ENCODE assay signal across 22 cellular contexts in the genomic region with DNA sequence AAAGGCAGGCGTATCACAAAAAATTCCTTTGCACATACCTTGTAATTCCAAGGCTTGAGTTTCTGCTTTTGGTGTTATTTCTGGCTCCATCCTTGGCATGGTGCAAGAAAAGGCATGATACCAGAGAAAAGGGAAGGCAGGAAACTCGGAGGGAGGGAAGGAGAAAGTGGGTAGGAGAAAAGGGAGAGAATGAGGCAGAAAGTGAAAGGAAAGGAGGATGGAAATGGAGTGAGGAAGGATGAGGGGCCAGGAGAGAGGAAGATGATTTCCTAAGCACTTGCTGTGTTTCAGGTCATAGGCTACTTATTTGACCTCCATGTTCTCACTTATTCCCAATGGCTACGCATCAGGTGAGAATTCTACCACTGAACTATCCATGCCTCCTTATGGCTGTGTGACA.
"Had no signal": no experiment of that assay in that cellular context is flagged by ENCODE, and none has a peak within 500 bp of the region (broad histone marks: within the 10 kb centered on the region; RNA-seq: fewer than 3 reads in every experiment).

No MANE protein-coding gene starts in this region.

- H2AFZ ChIP-seq: hepatocyte had no signal

- H3K9me3 ChIP-seq: esophagus muscularis mucosa, gastroesophageal sphincter, heart left ventricle, ovary, right lobe of liver, suprapubic skin, transverse colon had no signal

- H3K27ac ChIP-seq: coronary artery, esophagus muscularis mucosa, foreskin keratinocyte, gastroesophageal sphincter, heart left ventricle, hepatocyte, ovary, right lobe of liver, suprapubic skin, transverse colon had no signal

- ATAC-seq: foreskin keratinocyte; gastroesophageal sphincter; heart left ventricle; left lobe of liver; naive thymus-derived CD8-positive, alpha-beta T cell; right lobe of liver; stimulated activated naive CD8-positive, alpha-beta T cell treated with anti-CD3 and anti-CD28 coated beads, Interleukin-15, amount 100 ng/mL, for 72 hours had no signal

- H3K36me3 ChIP-seq: esophagus muscularis mucosa, gastroesophageal sphincter, heart left ventricle, ovary, right lobe of liver, suprapubic skin, transverse colon had no signal

- H3K4me2 ChIP-seq: hepatocyte had no signal

- DNase-seq: dermis blood vessel endothelial cell; effector memory CD4-positive, alpha-beta T cell; heart left ventricle; kidney; naive thymus-derived CD8-positive, alpha-beta T cell; nephron progenitor cell; nucleus accumbens; ovary; right lobe of liver; small intestine; stimulated activated CD4-positive, alpha-beta T cell treated with anti-CD3 and anti-CD28 coated beads, Interleukin-15, amount 100 ng/mL, for 24 hours; stimulated activated CD4-positive, alpha-beta T cell treated with anti-CD3 and anti-CD28 coated beads, Interleukin-2, amount 100 ng/mL, for 48 hours; stimulated activated naive CD4-positive, alpha-beta T cell; stimulated activated naive CD8-positive, alpha-beta T cell treated with anti-CD3 and anti-CD28 coated beads, Interleukin-15, amount 100 ng/mL, for 72 hours; transverse colon had no signal

- H3K4me1 ChIP-seq: esophagus muscularis mucosa, foreskin keratinocyte, gastroesophageal sphincter, heart left ventricle, right lobe of liver, suprapubic skin, transverse colon had no signal

- H3K27me3 ChIP-seq: esophagus muscularis mucosa, foreskin keratinocyte, gastroesophageal sphincter, hepatocyte, ovary, right lobe of liver, suprapubic skin, transverse colon had no signal

- H3K79me2 ChIP-seq: hepatocyte had no signal

- H3K4me3 ChIP-seq: coronary artery, esophagus muscularis mucosa, gastroesophageal sphincter, heart left ventricle, hepatocyte, ovary, right lobe of liver, suprapubic skin, transverse colon had no signal
